ENCODE assay signal across 8 cellular contexts in genomic region chr12:53047221-53048032, GRCh38. TPM values are rescaled to one million over a fixed set of nuclear protein-coding genes. Genes with fewer than 3 reads are reported as not detected.
DNase-seq lines count a peak whose midpoint lies in the region; ATAC-seq and TF ChIP-seq lines count a peak whose summit lies in the region.

No MANE protein-coding gene starts in this region.

- peaks cover 18% of the 10 kb centered on the region for H3K36me3 ChIP-seq in NT2/D1 (ENCODE audit: insufficient read depth, insufficient read length, low read length)
- H3K36me3 ChIP-seq in stomach: peaks cover 0 to 6% (median 5%) of the 10 kb centered on the region in 4 donors

- peak overlapping the region; percentile 59 for H3K9ac ChIP-seq in NT2/D1 (ENCODE audit: insufficient read length, low read depth)

- 1 to 2% (median 1%) methylated on average over 19 to 93 of the region's 94 CpGs for WGBS in stomach, 5 donors

- H3K27me3 ChIP-seq in NT2/D1 (ENCODE audit: insufficient read depth, insufficient read length): no peaks in the 10 kb centered on the region
- H3K27me3 ChIP-seq in stomach: no peaks in the 10 kb centered on the region

- peak; percentile 11 for TF ChIP-seq EP300 in stomach (IDR thresholded peaks at IDR 0.05)

- H3K27ac Mint-ChIP-seq in activated T-helper 17 cell treated with anti-CD3 and anti-CD28 coated beads, Interleukin-2, amount 50 U/mL, for 72 hours: peak overlapping the region; percentile 61
- H3K27ac Mint-ChIP-seq in nephron progenitor cell: peak overlapping the region; percentile 85

- no peaks in the 10 kb centered on the region for H3K9me3 ChIP-seq in NT2/D1 (ENCODE audit: insufficient read depth, low read length)
- no peaks in the 10 kb centered on the region for H3K9me3 ChIP-seq in stomach

- H3K9me3 Mint-ChIP-seq in activated T-helper 17 cell treated with anti-CD3 and anti-CD28 coated beads, Interleukin-2, amount 50 U/mL, for 72 hours: no peaks in the 10 kb centered on the region
- H3K9me3 Mint-ChIP-seq in nephron progenitor cell: no peaks in the 10 kb centered on the region

- H3K4me3 ChIP-seq in NT2/D1 (ENCODE audit: insufficient read length, low read depth): peak overlapping the region; percentile 83
- H3K4me3 ChIP-seq in fibroblast of pulmonary artery (replicated peaks; ENCODE audit: low read depth, low read length): peak overlapping the region; percentile 90
- H3K4me3 ChIP-seq in stomach: peak overlapping the region; percentile 51 to 71 (median 60)

- ATAC-seq in GM18520 (IDR thresholded peaks at IDR 0.05; ENCODE audit: unreplicated experiment) (peak; percentile 77), HG03175 (IDR thresholded peaks at IDR 0.05; ENCODE audit: unreplicated experiment) (peak; percentile 65)
- peak; percentile 77 for ATAC-seq in activated T-helper 17 cell treated with anti-CD3 and anti-CD28 coated beads, Interleukin-2, amount 50 U/mL, for 72 hours (replicated peaks)

- H3K27me3 Mint-ChIP-seq in activated T-helper 17 cell treated with anti-CD3 and anti-CD28 coated beads, Interleukin-2, amount 50 U/mL, for 72 hours: no peaks in the 10 kb centered on the region
- peaks cover 3% of the 10 kb centered on the region for H3K27me3 Mint-ChIP-seq in nephron progenitor cell (ENCODE audit: low read depth, poor library complexity)

- peaks cover 54% of the 10 kb centered on the region for H3K4me1 ChIP-seq in NT2/D1 (ENCODE audit: insufficient read depth, insufficient read length)
- peaks cover 65 to 94% (median 83%) of the 10 kb centered on the region in 4 donors for H3K4me1 ChIP-seq in stomach

- TF ChIP-seq CTCF in fibroblast of pulmonary artery (IDR thresholded peaks at IDR 0.05; ENCODE audit: low read length, missing control alignments) (no peak), nephron progenitor cell (IDR thresholded peaks at IDR 0.05) (no peak), stomach (IDR thresholded peaks at IDR 0.05) (peak in 1 of 7 experiments; percentile 55)

- H3K4me1 Mint-ChIP-seq in activated T-helper 17 cell treated with anti-CD3 and anti-CD28 coated beads, Interleukin-2, amount 50 U/mL, for 72 hours: peaks cover 13% of the 10 kb centered on the region
- H3K4me1 Mint-ChIP-seq in nephron progenitor cell: peaks cover 85% of the 10 kb centered on the region

- peaks cover 4% of the 10 kb centered on the region for H3K36me3 Mint-ChIP-seq in activated T-helper 17 cell treated with anti-CD3 and anti-CD28 coated beads, Interleukin-2, amount 50 U/mL, for 72 hours (ENCODE audit: low read depth)
- H3K36me3 Mint-ChIP-seq in nephron progenitor cell (ENCODE audit: low read depth): peaks cover 12% of the 10 kb centered on the region

- TF ChIP-seq POLR2A in stomach (IDR thresholded peaks at IDR 0.05): no peak

- H3K4me3 Mint-ChIP-seq in activated T-helper 17 cell treated with anti-CD3 and anti-CD28 coated beads, Interleukin-2, amount 50 U/mL, for 72 hours: peak overlapping the region; percentile 77
- H3K4me3 Mint-ChIP-seq in nephron progenitor cell: peak overlapping the region; percentile 70

- H3K27ac ChIP-seq in stomach: peak overlapping the region; percentile 91 to 99 (median 98)

- DNase-seq in A172 (ENCODE audit: low spot score) (peak; percentile 40), NT2/D1 (ENCODE audit: low read depth, low spot score) (no peak), fibroblast of pulmonary artery (ENCODE audit: low read depth) (peak; percentile 80), nephron progenitor cell (peak; percentile 85), stomach (peak; percentile 83)

- intact Hi-C loops in stomach (cut with DNase I; ENCODE audit: low total_unique reads): no loop called here

RNA-seq across cellular contexts. Expression of gene TNS2, which starts 2.4 kb away (rescaled TPM):
- 18.9 and 24.5 TPM in 2 replicates for total RNA-seq in A172 (2014; rRNA removed; shearing (Covaris generic))
- total RNA-seq in activated T-helper 17 cell treated with anti-CD3 and anti-CD28 coated beads, Interleukin-2, amount 50 U/mL, for 72 hours: 1 to 10 TPM in 1 of 2 donors, under 1 TPM in 1; 0.69 to 4.6 TPM
- 100 to 1,000 TPM in 2 of 5 donors, 10 to 100 TPM in 3; 38.5 to 164 (median 44.2) TPM for total RNA-seq in stomach
- polyA plus RNA-seq in stomach: 100 to 1,000 TPM in 1 of 3 donors, 10 to 100 TPM in 2; 71.0 to 104 (median 76.5) TPM

RNA-seq across cellular contexts. Expression of gene SPRYD3, which starts 31.8 kb away (rescaled TPM):
- 15.2 and 19.6 TPM in 2 replicates for total RNA-seq in A172 (2014; rRNA removed; shearing (Covaris generic))
- 10 to 100 TPM; 25.4 to 28.8 TPM for total RNA-seq in activated T-helper 17 cell treated with anti-CD3 and anti-CD28 coated beads, Interleukin-2, amount 50 U/mL, for 72 hours
- 10 to 100 TPM; 17.8 to 99.8 (median 50.9) TPM for total RNA-seq in stomach
- polyA plus RNA-seq in stomach: 10 to 100 TPM; 26.3 to 30.5 (median 29.8) TPM

RNA-seq across cellular contexts. Expression of gene EIF4B, which starts 41.2 kb away (rescaled TPM):
- total RNA-seq in A172 (2014; rRNA removed; shearing (Covaris generic)): 290 and 314 TPM in 2 replicates
- 100 to 1,000 TPM; 536 to 964 TPM for total RNA-seq in activated T-helper 17 cell treated with anti-CD3 and anti-CD28 coated beads, Interleukin-2, amount 50 U/mL, for 72 hours
- total RNA-seq in stomach: 100 to 1,000 TPM; 319 to 833 (median 400) TPM
- polyA plus RNA-seq in stomach: 100 to 1,000 TPM; 101 to 262 (median 179) TPM

RNA-seq across cellular contexts. Expression of gene IGFBP6, which starts 50.0 kb away (rescaled TPM):
- total RNA-seq in A172 (2014; rRNA removed; shearing (Covaris generic)): 104 and 147 TPM in 2 replicates
- 1 to 10 TPM in 1 of 2 donors, under 1 TPM in 1; 0.45 to 6.0 TPM for total RNA-seq in activated T-helper 17 cell treated with anti-CD3 and anti-CD28 coated beads, Interleukin-2, amount 50 U/mL, for 72 hours
- total RNA-seq in stomach: 100 to 1,000 TPM in 2 of 5 donors, 10 to 100 TPM in 3; 22.6 to 388 (median 95.1) TPM
- 100 to 1,000 TPM in 1 of 3 donors, 10 to 100 TPM in 2; 30.6 to 124 (median 54.7) TPM for polyA plus RNA-seq in stomach

RNA-seq across cellular contexts. Expression of gene SOAT2, which starts 55.9 kb away (rescaled TPM):
- total RNA-seq in A172 (2014; rRNA removed; shearing (Covaris generic)): 0.17 TPM in 1 of 2 replicates, not detected in the other
- total RNA-seq in activated T-helper 17 cell treated with anti-CD3 and anti-CD28 coated beads, Interleukin-2, amount 50 U/mL, for 72 hours: 1 to 10 TPM in 1 of 2 donors, under 1 TPM in 1; 0.28 to 1.1 TPM
- under 1 TPM in 1 of 5 donors, not detected in 4; 0.92 TPM for total RNA-seq in stomach
- under 1 TPM in 1 of 3 donors, not detected in 2; 0.28 TPM for polyA plus RNA-seq in stomach
